In genomic region chr18:56851774-56852173, GRCh38 we compare ENCODE assay signal across 1 cellular context.
TF ChIP-seq lines count a peak whose summit lies in the region.

No MANE protein-coding gene starts in this region.

TF ChIP-seq in GM12878, 131 proteins besides CTCF, POLR2A, EP300 and RAD21 (continued from another document):
- TF ChIP-seq, protein P1, sequence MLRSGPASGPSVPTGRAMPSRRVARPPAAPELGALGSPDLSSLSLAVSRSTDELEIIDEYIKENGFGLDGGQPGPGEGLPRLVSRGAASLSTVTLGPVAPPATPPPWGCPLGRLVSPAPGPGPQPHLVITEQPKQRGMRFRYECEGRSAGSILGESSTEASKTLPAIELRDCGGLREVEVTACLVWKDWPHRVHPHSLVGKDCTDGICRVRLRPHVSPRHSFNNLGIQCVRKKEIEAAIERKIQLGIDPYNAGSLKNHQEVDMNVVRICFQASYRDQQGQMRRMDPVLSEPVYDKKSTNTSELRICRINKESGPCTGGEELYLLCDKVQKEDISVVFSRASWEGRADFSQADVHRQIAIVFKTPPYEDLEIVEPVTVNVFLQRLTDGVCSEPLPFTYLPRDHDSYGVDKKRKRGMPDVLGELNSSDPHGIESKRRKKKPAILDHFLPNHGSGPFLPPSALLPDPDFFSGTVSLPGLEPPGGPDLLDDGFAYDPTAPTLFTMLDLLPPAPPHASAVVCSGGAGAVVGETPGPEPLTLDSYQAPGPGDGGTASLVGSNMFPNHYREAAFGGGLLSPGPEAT (IDR thresholded peaks at IDR 0.05; ENCODE audit: low read depth) = peak; percentile 15; the same call in 1 of the 2 replicates
- no peak for TF ChIP-seq EZH2 (IDR thresholded peaks at IDR 0.05; ENCODE audit: borderline replicate concordance, control insufficient read depth, low read depth, low read length)
- TF ChIP-seq POLR2AphosphoS2 (IDR thresholded peaks at IDR 0.05; ENCODE audit: low read depth, low read length) = no peak
- no peak for TF ChIP-seq BCLAF1 (IDR thresholded peaks at IDR 0.05)
- no peak; the same call in 1 of the 2 replicates for TF ChIP-seq NFIC (IDR thresholded peaks at IDR 0.05; ENCODE audit: low read depth, low read length)
- no peak for TF ChIP-seq HCFC1 (IDR thresholded peaks at IDR 0.05; ENCODE audit: low read length)
- TF ChIP-seq, protein P2, sequence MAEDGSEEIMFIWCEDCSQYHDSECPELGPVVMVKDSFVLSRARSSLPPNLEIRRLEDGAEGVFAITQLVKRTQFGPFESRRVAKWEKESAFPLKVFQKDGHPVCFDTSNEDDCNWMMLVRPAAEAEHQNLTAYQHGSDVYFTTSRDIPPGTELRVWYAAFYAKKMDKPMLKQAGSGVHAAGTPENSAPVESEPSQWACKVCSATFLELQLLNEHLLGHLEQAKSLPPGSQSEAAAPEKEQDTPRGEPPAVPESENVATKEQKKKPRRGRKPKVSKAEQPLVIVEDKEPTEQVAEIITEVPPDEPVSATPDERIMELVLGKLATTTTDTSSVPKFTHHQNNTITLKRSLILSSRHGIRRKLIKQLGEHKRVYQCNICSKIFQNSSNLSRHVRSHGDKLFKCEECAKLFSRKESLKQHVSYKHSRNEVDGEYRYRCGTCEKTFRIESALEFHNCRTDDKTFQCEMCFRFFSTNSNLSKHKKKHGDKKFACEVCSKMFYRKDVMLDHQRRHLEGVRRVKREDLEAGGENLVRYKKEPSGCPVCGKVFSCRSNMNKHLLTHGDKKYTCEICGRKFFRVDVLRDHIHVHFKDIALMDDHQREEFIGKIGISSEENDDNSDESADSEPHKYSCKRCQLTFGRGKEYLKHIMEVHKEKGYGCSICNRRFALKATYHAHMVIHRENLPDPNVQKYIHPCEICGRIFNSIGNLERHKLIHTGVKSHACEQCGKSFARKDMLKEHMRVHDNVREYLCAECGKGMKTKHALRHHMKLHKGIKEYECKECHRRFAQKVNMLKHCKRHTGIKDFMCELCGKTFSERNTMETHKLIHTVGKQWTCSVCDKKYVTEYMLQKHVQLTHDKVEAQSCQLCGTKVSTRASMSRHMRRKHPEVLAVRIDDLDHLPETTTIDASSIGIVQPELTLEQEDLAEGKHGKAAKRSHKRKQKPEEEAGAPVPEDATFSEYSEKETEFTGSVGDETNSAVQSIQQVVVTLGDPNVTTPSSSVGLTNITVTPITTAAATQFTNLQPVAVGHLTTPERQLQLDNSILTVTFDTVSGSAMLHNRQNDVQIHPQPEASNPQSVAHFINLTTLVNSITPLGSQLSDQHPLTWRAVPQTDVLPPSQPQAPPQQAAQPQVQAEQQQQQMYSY (CRISPR knock-in tag; IDR thresholded peaks at IDR 0.05) = no peak
- TF ChIP-seq MEF2B (IDR thresholded peaks at IDR 0.05; ENCODE audit: partially characterized antibody, poor library complexity, severe bottlenecking) = peak; percentile 44
- TF ChIP-seq HDGF (IDR thresholded peaks at IDR 0.05) = no peak
- TF ChIP-seq ZBTB11 (CRISPR knock-in tag; IDR thresholded peaks at IDR 0.05) = no peak
- peak; percentile 16; the same call in 1 of the 2 replicates for TF ChIP-seq RUNX3 (IDR thresholded peaks at IDR 0.05; ENCODE audit: low read length)
- TF ChIP-seq E2F4 (IDR thresholded peaks at IDR 0.05; ENCODE audit: low read depth, low read length) = no peak
- no peak for TF ChIP-seq SMAD1 (IDR thresholded peaks at IDR 0.05; ENCODE audit: low read depth, partially characterized antibody)
- 0 out of 2 replicates have a peak, but pooled peaks have one; percentile 29 for TF ChIP-seq DPF2 (IDR thresholded peaks at IDR 0.05)
- TF ChIP-seq SPI1 (IDR thresholded peaks at IDR 0.05; ENCODE audit: borderline replicate concordance, insufficient read depth, low read depth, low read length) = peak; percentile 98
- TF ChIP-seq JUNB (IDR thresholded peaks at IDR 0.05) = no peak
- no peak for TF ChIP-seq BACH1 (IDR thresholded peaks at IDR 0.05; ENCODE audit: borderline replicate concordance)
- TF ChIP-seq RAD51 (IDR thresholded peaks at IDR 0.05) = no peak
- TF ChIP-seq SIN3A (IDR thresholded peaks at IDR 0.05; ENCODE audit: low read depth, low read length) = no peak
- no peak for TF ChIP-seq KLF5 (IDR thresholded peaks at IDR 0.05; ENCODE audit: partially characterized antibody)
- no peak for TF ChIP-seq ZNF24 (IDR thresholded peaks at IDR 0.05)
- TF ChIP-seq, protein P3, sequence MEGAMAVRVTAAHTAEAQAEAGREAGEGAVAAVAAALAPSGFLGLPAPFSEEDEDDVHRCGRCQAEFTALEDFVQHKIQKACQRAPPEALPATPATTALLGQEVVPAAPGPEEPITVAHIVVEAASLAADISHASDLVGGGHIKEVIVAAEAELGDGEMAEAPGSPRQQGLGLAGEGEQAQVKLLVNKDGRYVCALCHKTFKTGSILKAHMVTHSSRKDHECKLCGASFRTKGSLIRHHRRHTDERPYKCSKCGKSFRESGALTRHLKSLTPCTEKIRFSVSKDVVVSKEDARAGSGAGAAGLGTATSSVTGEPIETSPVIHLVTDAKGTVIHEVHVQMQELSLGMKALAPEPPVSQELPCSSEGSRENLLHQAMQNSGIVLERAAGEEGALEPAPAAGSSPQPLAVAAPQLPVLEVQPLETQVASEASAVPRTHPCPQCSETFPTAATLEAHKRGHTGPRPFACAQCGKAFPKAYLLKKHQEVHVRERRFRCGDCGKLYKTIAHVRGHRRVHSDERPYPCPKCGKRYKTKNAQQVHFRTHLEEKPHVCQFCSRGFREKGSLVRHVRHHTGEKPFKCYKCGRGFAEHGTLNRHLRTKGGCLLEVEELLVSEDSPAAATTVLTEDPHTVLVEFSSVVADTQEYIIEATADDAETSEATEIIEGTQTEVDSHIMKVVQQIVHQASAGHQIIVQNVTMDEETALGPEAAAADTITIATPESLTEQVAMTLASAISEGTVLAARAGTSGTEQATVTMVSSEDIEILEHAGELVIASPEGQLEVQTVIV (IDR thresholded peaks at IDR 0.05; ENCODE audit: borderline replicate concordance, partially characterized antibody) = no peak
- TF ChIP-seq ESRRA (IDR thresholded peaks at IDR 0.05; ENCODE audit: low read length) = no peak
- TF ChIP-seq CBX3 (IDR thresholded peaks at IDR 0.05; ENCODE audit: borderline replicate concordance, low read depth) = no peak
- no peak for TF ChIP-seq MYB (IDR thresholded peaks at IDR 0.05; ENCODE audit: borderline replicate concordance, low read depth, low read length)
- TF ChIP-seq NR2F1 (conservative IDR thresholded peaks at IDR 0.05) = peak; percentile 59
- TF ChIP-seq CREB1 (IDR thresholded peaks at IDR 0.05; ENCODE audit: low read depth) = no peak
- 0 out of 2 replicates have a peak, but pooled peaks have one; percentile 18 for TF ChIP-seq GATAD2B (conservative IDR thresholded peaks at IDR 0.05; ENCODE audit: low read depth)
- peak; percentile 89 for TF ChIP-seq IRF4 (IDR thresholded peaks at IDR 0.05; ENCODE audit: low read depth, low read length)
- TF ChIP-seq RFX5 (IDR thresholded peaks at IDR 0.05; ENCODE audit: low read depth, low read length) = no peak
- TF ChIP-seq IKZF1 (conservative IDR thresholded peaks at IDR 0.05) = peak; percentile 34; the same call in 1 of the 2 replicates
- peak in 1 of 2 experiments; percentile 50; a peak in 2 of 4 replicates for TF ChIP-seq IKZF2 (IDR thresholded peaks at IDR 0.05)
- peak; percentile 52; the same call in 1 of the 2 replicates for TF ChIP-seq ZNF217 (IDR thresholded peaks at IDR 0.05)
- TF ChIP-seq CBX5 (IDR thresholded peaks at IDR 0.05; ENCODE audit: low read depth) = no peak
